ENCODE assay signal across 8 cellular contexts in genomic region chr9:4548796-4549725, GRCh38. TPM values are rescaled to one million over a fixed set of nuclear protein-coding genes. Genes with fewer than 3 reads are reported as not detected.
DNase-seq lines count a peak whose midpoint lies in the region; ATAC-seq and TF ChIP-seq lines count a peak whose summit lies in the region.

No MANE protein-coding gene starts in this region.

- DNase-seq in AG09319 (ENCODE audit: extremely low read depth, low read depth) (no peak), activated B cell treated with CpG ODN at 0.5 μM for 24 hours (no peak), NCI-H446 treated with DMSO at 0.1 percent for 48 hours (lab: John Stamatoyannopoulos, UW) (no peak)
- DNase-seq in activated CD4-positive, CD25-positive, alpha-beta regulatory T cell (lab: John Stamatoyannopoulos, UW) = no peak
- DNase-seq in stimulated activated CD4-positive, alpha-beta T cell treated with anti-CD3 and anti-CD28 coated beads, Interleukin-1b, Interleukin-23, amount 100 ng/mL, for 48 hours = no peak

- peak in 1 of 2 donors; percentile 59 for TF ChIP-seq RAD21 in liver (IDR thresholded peaks at IDR 0.05)

- H3K36me3 ChIP-seq in liver (ENCODE audit: control insufficient read depth in 4 of 4, insufficient read depth in 3 of 4, low read depth in 1 of 4, low read length in 3 of 4) = peaks cover 0 to 6% (median 2%) of the 10 kb centered on the region in 4 donors

- H3K4me3 Mint-ChIP-seq in activated B cell treated with CpG ODN at 0.5 μM for 24 hours = no peak overlapping the region

- H3K4me3 ChIP-seq in liver (ENCODE audit: low read depth in 1 of 3, low read length in 3 of 3) = no peak overlapping the region

- CTCF ChIA-PET in activated B cell treated with CpG ODN at 0.5 μM for 24 hours (lab: Charles Lee) = interaction anchor here (0.8 kb wide), 1 partner anchor 234 kb away, joined by 3 read pairs; no protein-coding TSS in a partner anchor

- POLR2A ChIA-PET in activated B cell treated with CpG ODN at 0.5 μM for 24 hours (lab: Charles Lee) = no interaction called here

- peak overlapping the region in 1 of 2 donors; percentile 50 for H3K9ac ChIP-seq in liver (ENCODE audit: low read depth in 1 of 2, low read length in 2 of 2)

- H3K27me3 Mint-ChIP-seq in activated B cell treated with CpG ODN at 0.5 μM for 24 hours = no peaks in the 10 kb centered on the region

- H3K9me3 Mint-ChIP-seq in activated B cell treated with CpG ODN at 0.5 μM for 24 hours = no peaks in the 10 kb centered on the region

- intact Hi-C loops in activated B cell treated with CpG ODN at 0.5 μM for 24 hours (cut with micrococcal nuclease) = loop anchor here (1.0 kb wide), 2 partner anchors 166 to 234 kb away; no protein-coding TSS in a partner anchor

- TF ChIP-seq CTCF in AG09319 (IDR thresholded peaks at IDR 0.05; ENCODE audit: low read depth, low read length) = peak; percentile 15
- TF ChIP-seq CTCF in activated B cell treated with CpG ODN at 0.5 μM for 24 hours (IDR thresholded peaks at IDR 0.05) = no peak
- TF ChIP-seq CTCF in liver (IDR thresholded peaks at IDR 0.05; ENCODE audit: low read depth, low read length, missing input control) = no peak

- H3K9me3 ChIP-seq in liver (ENCODE audit: control insufficient read depth in 4 of 4, low read length in 3 of 4) = no peaks in the 10 kb centered on the region

- H3K4me1 Mint-ChIP-seq in activated B cell treated with CpG ODN at 0.5 μM for 24 hours = no peaks in the 10 kb centered on the region

- H3K27me3 ChIP-seq in liver (ENCODE audit: control insufficient read depth in 4 of 4, insufficient read depth in 4 of 4, low read length in 3 of 4) = no peaks in the 10 kb centered on the region

- 77% methylated on average over 11 of the region's 11 CpGs for WGBS in liver

- peak; percentile 66 for ATAC-seq in GM21529 (IDR thresholded peaks at IDR 0.05; ENCODE audit: unreplicated experiment)
- peak; percentile 25 for ATAC-seq in activated B cell treated with CpG ODN at 0.5 μM for 24 hours (ENCODE audit: low read depth)
- no peak for ATAC-seq in GM19324 (IDR thresholded peaks at IDR 0.05; ENCODE audit: low FRiP score, unreplicated experiment)

- no peaks in the 10 kb centered on the region for H3K36me3 Mint-ChIP-seq in activated B cell treated with CpG ODN at 0.5 μM for 24 hours (ENCODE audit: low read depth)

- H3K27ac Mint-ChIP-seq in activated B cell treated with CpG ODN at 0.5 μM for 24 hours = no peak overlapping the region

- peaks cover 11 to 37% (median 22%) of the 10 kb centered on the region in 4 donors for H3K4me1 ChIP-seq in liver (ENCODE audit: control insufficient read depth in 4 of 4, insufficient read depth in 4 of 4, low read length in 3 of 4)

- peak overlapping the region; percentile 87 to 91 for H3K27ac ChIP-seq in liver (ENCODE audit: low read depth in 1 of 2, low read length in 2 of 2)

TF ChIP-seq in liver, 16 proteins besides CTCF, POLR2A, EP300 and RAD21:
- peak in 1 of 2 donors; percentile 22 for TF ChIP-seq RXRA (IDR thresholded peaks at IDR 0.05)
- TF ChIP-seq FOXA1 (IDR thresholded peaks at IDR 0.05) = no peak
- TF ChIP-seq FOXA2 (IDR thresholded peaks at IDR 0.05) = no peak
- no peak for TF ChIP-seq MAX (IDR thresholded peaks at IDR 0.05)
- no peak for TF ChIP-seq YY1 (IDR thresholded peaks at IDR 0.05)

RNA-seq across cellular contexts. Expression of gene SLC1A1, which starts 58.8 kb away (rescaled TPM):
- total RNA-seq in activated B cell treated with CpG ODN at 0.5 μM for 24 hours (1.4 and 2.0 TPM in 2 replicates), liver (10 to 100 TPM in 1 of 2 donors, under 1 TPM in 1; 0.33 to 86.0 TPM)
- polyA plus RNA-seq in liver = 10 to 100 TPM; 24.3 to 42.2 TPM
